Comparison of ENCODE assay signal across 30 cellular contexts in the genomic region with DNA sequence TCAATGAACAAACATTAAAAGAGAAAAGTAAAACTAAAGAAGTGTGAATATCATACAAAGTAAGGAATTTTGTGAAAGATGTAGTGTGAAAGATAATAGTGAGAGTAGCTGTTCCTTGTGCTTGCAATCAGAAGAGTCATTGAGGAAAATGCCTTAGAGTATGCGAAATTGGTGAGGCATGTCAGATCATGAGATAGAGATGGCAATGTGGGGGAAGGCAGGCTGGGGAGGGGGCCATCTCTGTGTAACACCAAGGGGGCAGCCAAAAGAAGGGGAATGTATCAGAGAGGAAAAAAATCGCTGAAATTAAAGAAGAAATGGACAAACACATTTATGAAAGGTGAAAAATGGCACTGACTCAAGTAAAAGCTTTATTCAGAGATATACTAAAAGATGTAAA.
"Had no signal": no experiment of that assay in that cellular context is flagged by ENCODE, and none has a peak within 500 bp of the region (broad histone marks: within the 10 kb centered on the region; RNA-seq: fewer than 3 reads in every experiment).

No MANE protein-coding gene starts in this region.

- H3K27me3 ChIP-seq: ascending aorta, MG63, Peyer's patch, SJCRH30 had no signal

- H3K4me3 Mint-ChIP-seq: activated B cell treated with CpG ODN at 0.5 μM for 24 hours; activated CD4-positive, alpha-beta T cell treated with anti-CD3 and anti-CD28 coated beads, Interleukin-2, amount 10 ng/mL, durations not matched to agents 24 days and 14 days; activated CD8-positive, alpha-beta memory T cell treated with anti-CD3 and anti-CD28 coated beads, Interleukin-2, amount 10 ng/mL, durations not matched to agents 7 days and 5 days; activated naive CD8-positive, alpha-beta T cell treated with anti-CD3 and anti-CD28 coated beads, Interleukin-2, amount 50 U/mL, for 24 hours; activated T-cell treated with anti-CD3 and anti-CD28 coated beads, Interleukin-2, amount 50 U/mL, for 24 hours; activated T-helper 1 cell treated with anti-CD3 and anti-CD28 coated beads, Interleukin-12 subunit alpha, Interleukin-12 subunit beta, Interleukin-2, Interleukin-4 antibody, amounts not matched to agents 30 ng/mL and 10 ng/mL and 1 ng/mL, durations not matched to agents 14 hours and 24 hours and 36 hours; brain; central memory CD8-positive, alpha-beta T cell; T-helper 1 cell treated with Interleukin-12 subunit alpha and Interleukin-12 subunit beta and Interleukin-4 antibody, amounts not matched to agents 30 μg/mL and 1 μg/mL, for 36 hours had no signal

- H3K9me3 Mint-ChIP-seq: activated CD4-positive, alpha-beta T cell treated with anti-CD3 and anti-CD28 coated beads, Interleukin-2, amount 10 ng/mL, durations not matched to agents 24 days and 14 days; activated naive CD4-positive, alpha-beta T cell treated with anti-CD3 and anti-CD28 coated beads, Interleukin-2, amount 50 U/mL, for 72 hours; activated naive CD8-positive, alpha-beta T cell treated with anti-CD3 and anti-CD28 coated beads, Interleukin-2, amount 50 U/mL, for 24 hours; activated T-cell treated with anti-CD3 and anti-CD28 coated beads, Interleukin-2, amount 50 U/mL, for 24 hours; activated T-helper 1 cell treated with anti-CD3 and anti-CD28 coated beads, Interleukin-12 subunit alpha, Interleukin-12 subunit beta, Interleukin-2, Interleukin-4 antibody, amounts not matched to agents 30 ng/mL and 10 ng/mL and 1 ng/mL, durations not matched to agents 14 hours and 24 hours and 36 hours; central memory CD8-positive, alpha-beta T cell; T-helper 1 cell treated with Interleukin-12 subunit alpha and Interleukin-12 subunit beta and Interleukin-4 antibody, amounts not matched to agents 30 μg/mL and 1 μg/mL, for 36 hours had no signal

- H3K27ac ChIP-seq: ascending aorta, Peyer's patch, RWPE1, SJCRH30 had no signal

- ATAC-seq: activated CD8-positive, alpha-beta memory T cell treated with anti-CD3 and anti-CD28 coated beads, Interleukin-2, amount 10 ng/mL, durations not matched to agents 7 days and 5 days; activated naive CD4-positive, alpha-beta T cell treated with anti-CD3 and anti-CD28 coated beads, Interleukin-2, amount 50 U/mL, for 72 hours; activated naive CD8-positive, alpha-beta T cell treated with anti-CD3 and anti-CD28 coated beads, Interleukin-2, amount 50 U/mL, for 24 hours had no signal

- H3K36me3 ChIP-seq: ascending aorta, MG63, Peyer's patch, SJCRH30 had no signal

- H3K36me3 Mint-ChIP-seq: brain had no signal

- H3K4me1 ChIP-seq: ascending aorta, Peyer's patch had no signal

- H3K27ac Mint-ChIP-seq: activated B cell treated with CpG ODN at 0.5 μM for 24 hours; activated CD4-positive, alpha-beta T cell treated with anti-CD3 and anti-CD28 coated beads, Interleukin-2, amount 10 ng/mL, durations not matched to agents 24 days and 14 days; activated CD8-positive, alpha-beta memory T cell treated with anti-CD3 and anti-CD28 coated beads, Interleukin-2, amount 10 ng/mL, durations not matched to agents 7 days and 5 days; activated naive CD4-positive, alpha-beta T cell treated with anti-CD3 and anti-CD28 coated beads, Interleukin-2, amount 50 U/mL, for 72 hours; activated naive CD8-positive, alpha-beta T cell treated with anti-CD3 and anti-CD28 coated beads, Interleukin-2, amount 50 U/mL, for 24 hours; activated T-cell treated with anti-CD3 and anti-CD28 coated beads, Interleukin-2, amount 50 U/mL, for 24 hours; activated T-helper 1 cell treated with anti-CD3 and anti-CD28 coated beads, Interleukin-12 subunit alpha, Interleukin-12 subunit beta, Interleukin-2, Interleukin-4 antibody, amounts not matched to agents 30 ng/mL and 10 ng/mL and 1 ng/mL, durations not matched to agents 14 hours and 24 hours and 36 hours; T-helper 1 cell treated with Interleukin-12 subunit alpha and Interleukin-12 subunit beta and Interleukin-4 antibody, amounts not matched to agents 30 μg/mL and 1 μg/mL, for 36 hours had no signal

- DNase-seq: activated B cell treated with CpG ODN at 0.5 μM for 24 hours; activated CD4-positive, alpha-beta T cell treated with anti-CD3 and anti-CD28 coated beads for 1 hour; activated CD4-positive, alpha-beta T cell treated with anti-CD3 and anti-CD28 coated beads, Interleukin-2, amount 10 ng/mL, durations not matched to agents 24 days and 14 days; activated CD4-positive, alpha-beta T cell treated with anti-CD3 and anti-CD28 coated beads, Interleukin-2, amount 50 U/mL, for 48 hours; activated CD8-positive, alpha-beta memory T cell treated with anti-CD3 and anti-CD28 coated beads, Interleukin-2, amount 10 ng/mL, durations not matched to agents 7 days and 5 days; activated effector memory CD4-positive, alpha-beta T cell treated with Interleukin-2 at 50 U/mL for 16 hours; activated naive CD4-positive, alpha-beta T cell treated with Interleukin-2 at 50 U/mL for 16 hours; activated naive CD8-positive, alpha-beta T cell treated with anti-CD3 and anti-CD28 coated beads, Interleukin-2, amount 50 U/mL, for 24 hours; activated T-cell treated with anti-CD3 and anti-CD28 coated beads, Interleukin-2, amount 50 U/mL, for 24 hours; amniotic stem cell; MG63; MV-4-11; NCI-H1092 treated with DMSO at 0.1 percent for 48 hours; NCI-H1417 treated with DMSO at 0.1 percent for 48 hours; NCI-H1694 treated with DMSO at 0.1 percent for 48 hours; NCI-H2029 treated with DMSO at 0.1 percent for 48 hours; NCI-H345; NCI-H510A; NCI-H69; NK-92 treated with Interleukin-12 subunit alpha and Interleukin-12 subunit beta, amount 100 ng/mL, for 24 hours; Peyer's patch; Right ventricle myocardium superior; SJCRH30 had no signal

- H3K9me3 ChIP-seq: ascending aorta, MG63, Peyer's patch, SJCRH30 had no signal

- H3K4me3 ChIP-seq: ascending aorta, MG63, Peyer's patch, SJCRH30 had no signal

- H3K27me3 Mint-ChIP-seq: activated naive CD8-positive, alpha-beta T cell treated with anti-CD3 and anti-CD28 coated beads, Interleukin-2, amount 50 U/mL, for 24 hours; brain had no signal

- H3K4me1 Mint-ChIP-seq: activated CD4-positive, alpha-beta T cell treated with anti-CD3 and anti-CD28 coated beads, Interleukin-2, amount 10 ng/mL, durations not matched to agents 24 days and 14 days; activated CD8-positive, alpha-beta memory T cell treated with anti-CD3 and anti-CD28 coated beads, Interleukin-2, amount 10 ng/mL, durations not matched to agents 7 days and 5 days; central memory CD8-positive, alpha-beta T cell had no signal
